1 cellular context compared by ENCODE assay signal in genomic region chrX:1053072-1053471, GRCh38.
TF ChIP-seq lines count a peak whose summit lies in the region.

No MANE protein-coding gene starts in this region.

TF ChIP-seq in K562, 482 proteins besides CTCF, POLR2A, EP300 and RAD21 (continued from another document):
- TF ChIP-seq PRDM10 (IDR thresholded peaks at IDR 0.05; ENCODE audit: partially characterized antibody) (no peak), HBP1 (CRISPR knock-in tag; IDR thresholded peaks at IDR 0.05) (no peak)
TF ChIP-seq in K562: peak in this region for 4.
